20 cellular contexts compared by ENCODE assay signal in genomic region chr1:53948291-53948690, GRCh38. TPM values are rescaled to one million over a fixed set of nuclear protein-coding genes. Genes with fewer than 3 reads are reported as not detected.
DNase-seq lines count a peak whose midpoint lies in the region; ATAC-seq and TF ChIP-seq lines count a peak whose summit lies in the region.
"Had no signal": no experiment of that assay in that cellular context is flagged by ENCODE, and none has a peak within 500 bp of the region (broad histone marks: within the 10 kb centered on the region; RNA-seq: fewer than 3 reads in every experiment).

No MANE protein-coding gene starts in this region.

- H3K4me3 ChIP-seq in Karpas-422 (ENCODE audit: low read length): no peak overlapping the region
- H3K4me3 ChIP-seq: upper lobe of left lung had no signal

- H2AFZ ChIP-seq in Karpas-422 (ENCODE audit: low read length): no peak overlapping the region

- H3K4me1 Mint-ChIP-seq in activated T-cell treated with anti-CD3 and anti-CD28 coated beads, Interleukin-2, amount 50 U/mL, for 72 hours (ENCODE audit: low read depth): peaks cover 46% of the 10 kb centered on the region
- peaks cover 43% of the 10 kb centered on the region for H3K4me1 Mint-ChIP-seq in osteocyte (ENCODE audit: unreplicated experiment)

- no peaks in the 10 kb centered on the region for H3K9me2 ChIP-seq in Karpas-422 (replicated peaks; ENCODE audit: insufficient read depth, low read length)

- ATAC-seq in activated T-cell treated with anti-CD3 and anti-CD28 coated beads, Interleukin-2, amount 50 U/mL, for 72 hours (replicated peaks in 1 of 2): no peak
- no peak for ATAC-seq in HG02938 (IDR thresholded peaks at IDR 0.05; ENCODE audit: unreplicated experiment)
- ATAC-seq: esophagus mucosa; naive thymus-derived CD8-positive, alpha-beta T cell; sciatic nerve; T-helper 17 cell had no signal

- H3K27ac ChIP-seq in Karpas-422 (ENCODE audit: low read length): peak overlapping the region; percentile 75

- H4K20me1 ChIP-seq in Karpas-422 (ENCODE audit: insufficient read depth, low read depth, low read length): no peaks in the 10 kb centered on the region

- no peaks in the 10 kb centered on the region for H3K27me3 ChIP-seq in Karpas-422 (ENCODE audit: low read length)
- H3K27me3 ChIP-seq: ascending aorta, upper lobe of left lung had no signal

- H3K9me3 Mint-ChIP-seq in activated T-cell treated with anti-CD3 and anti-CD28 coated beads, Interleukin-2, amount 50 U/mL, for 72 hours: no peaks in the 10 kb centered on the region
- no peaks in the 10 kb centered on the region for H3K9me3 Mint-ChIP-seq in osteocyte (ENCODE audit: unreplicated experiment)
- H3K9me3 Mint-ChIP-seq: dendritic cell treated with granulocyte-macrophage colony-stimulating factor and Interleukin-4, amounts not matched to agents 40 ng/mL and 50 ng/mL, for 4 days; naive thymus-derived CD8-positive, alpha-beta T cell had no signal

- H3K4me2 ChIP-seq in Karpas-422 (ENCODE audit: low read depth, low read length, poor library complexity, severe bottlenecking): peak overlapping the region; percentile 87

- H3K27me3 Mint-ChIP-seq in activated T-cell treated with anti-CD3 and anti-CD28 coated beads, Interleukin-2, amount 50 U/mL, for 72 hours (ENCODE audit: low read depth): no peaks in the 10 kb centered on the region
- no peaks in the 10 kb centered on the region for H3K27me3 Mint-ChIP-seq in osteocyte (ENCODE audit: unreplicated experiment)
- H3K27me3 Mint-ChIP-seq: dendritic cell treated with granulocyte-macrophage colony-stimulating factor and Interleukin-4, amounts not matched to agents 40 ng/mL and 50 ng/mL, for 4 days; naive thymus-derived CD8-positive, alpha-beta T cell; T-helper 17 cell had no signal

- H3K36me3 ChIP-seq in Karpas-422 (ENCODE audit: insufficient read depth, low read length): peaks cover 19% of the 10 kb centered on the region; the same call in 1 of the 2 replicates

- no peaks in the 10 kb centered on the region for H3K9me3 ChIP-seq in Karpas-422 (ENCODE audit: low read length)
- H3K9me3 ChIP-seq: ascending aorta, left ventricle myocardium inferior, upper lobe of left lung had no signal

- no peak for TF ChIP-seq CTCF in osteocyte (IDR thresholded peaks at IDR 0.05)

- H3K36me3 Mint-ChIP-seq in activated T-cell treated with anti-CD3 and anti-CD28 coated beads, Interleukin-2, amount 50 U/mL, for 72 hours (ENCODE audit: insufficient read depth in 2 of 2): peaks cover 3 to 18% of the 10 kb centered on the region in 2 donors
- H3K36me3 Mint-ChIP-seq in osteocyte (ENCODE audit: unreplicated experiment): peaks cover 9% of the 10 kb centered on the region

- peaks cover 44% of the 10 kb centered on the region for H3K4me1 ChIP-seq in Karpas-422 (ENCODE audit: low read length)

- peak overlapping the region; percentile 54 for H3K27ac Mint-ChIP-seq in activated T-cell treated with anti-CD3 and anti-CD28 coated beads, Interleukin-2, amount 50 U/mL, for 72 hours
- H3K27ac Mint-ChIP-seq in osteocyte (ENCODE audit: unreplicated experiment): peak overlapping the region; percentile 77
- H3K27ac Mint-ChIP-seq: dendritic cell treated with granulocyte-macrophage colony-stimulating factor and Interleukin-4, amounts not matched to agents 40 ng/mL and 50 ng/mL, for 4 days; T-helper 17 cell had no signal

- peaks cover 86% of the 10 kb centered on the region for H3K79me2 ChIP-seq in Karpas-422 (ENCODE audit: low read length)

- peak overlapping the region; percentile 25 to 95 for H3K4me3 Mint-ChIP-seq in activated T-cell treated with anti-CD3 and anti-CD28 coated beads, Interleukin-2, amount 50 U/mL, for 72 hours
- H3K4me3 Mint-ChIP-seq in osteocyte (ENCODE audit: unreplicated experiment): peak overlapping the region; percentile 83
- H3K4me3 Mint-ChIP-seq: dendritic cell treated with granulocyte-macrophage colony-stimulating factor and Interleukin-4, amounts not matched to agents 40 ng/mL and 50 ng/mL, for 4 days; T-helper 17 cell had no signal

- peak overlapping the region; percentile 85; the same call in 1 of the 2 replicates for H3K9ac ChIP-seq in Karpas-422 (ENCODE audit: low read length)

- DNase-seq in activated T-cell treated with anti-CD3 and anti-CD28 coated beads, Interleukin-2, amount 50 U/mL, for 72 hours: no peak
- DNase-seq in activated T-cell treated with anti-CD3 and anti-CD28 coated beads, Interleukin-2, amount 50 U/mL, for 48 hours: no peak
- DNase-seq in Karpas-422 (no peak), fibroblast of gingiva (ENCODE audit: low read depth) (peak; percentile 40), osteocyte (ENCODE audit: extremely low spot score, unreplicated experiment) (no peak), NCI-H146 treated with DMSO at 0.1 percent for 48 hours (lab: John Stamatoyannopoulos, UW; ENCODE audit: unreplicated experiment) (no peak)
- DNase-seq in stimulated activated CD4-positive, alpha-beta T cell treated with anti-CD3 and anti-CD28 coated beads, Interleukin-15, amount 100 ng/mL, for 24 hours: no peak
- DNase-seq: activated CD4-positive, alpha-beta T cell treated with anti-CD3 and anti-CD28 coated beads for 1 hour; activated T-cell treated with anti-CD3 and anti-CD28 coated beads, Interleukin-2, amount 50 U/mL, for 1 hour; left ventricle myocardium inferior; stimulated activated CD4-positive, alpha-beta T cell treated with anti-CD3 and anti-CD28 coated beads, Interleukin-4, amount 100 ng/mL, for 4 hours; T-helper 17 cell; upper lobe of left lung had no signal

RNA-seq across cellular contexts. Expression of gene LRRC42, which starts 2.1 kb away (rescaled TPM):
- total RNA-seq in activated T-cell treated with anti-CD3 and anti-CD28 coated beads, Interleukin-2, amount 50 U/mL, for 72 hours: 10 to 100 TPM; 39.0 to 40.3 TPM
- total RNA-seq in Karpas-422 (2014; rRNA removed; shearing (Covaris generic); ENCODE audit: low replicate concordance): 37.7 and 50.1 TPM in 2 replicates
- total RNA-seq in osteocyte: 30.1 and 32.8 TPM in 2 replicates

RNA-seq across cellular contexts. Expression of gene IFT25, which starts 2.8 kb away (rescaled TPM):
- 10 to 100 TPM; 59.6 to 68.3 TPM for total RNA-seq in activated T-cell treated with anti-CD3 and anti-CD28 coated beads, Interleukin-2, amount 50 U/mL, for 72 hours
- total RNA-seq in Karpas-422 (2014; rRNA removed; shearing (Covaris generic); ENCODE audit: low replicate concordance): 79.3 and 102 TPM in 2 replicates
- total RNA-seq in osteocyte: 29.2 and 29.9 TPM in 2 replicates
- total RNA-seq: ascending aorta had no signal

RNA-seq across cellular contexts. Expression of gene DIO1, which starts 54.3 kb away (rescaled TPM):
- not detected for total RNA-seq in activated T-cell treated with anti-CD3 and anti-CD28 coated beads, Interleukin-2, amount 50 U/mL, for 72 hours
- total RNA-seq in Karpas-422 (2014; rRNA removed; shearing (Covaris generic); ENCODE audit: low replicate concordance): not detected in 2 replicates
- total RNA-seq in osteocyte: not detected in 2 replicates
- total RNA-seq: ascending aorta; esophagus mucosa; left ventricle myocardium inferior; M059J; naive thymus-derived CD8-positive, alpha-beta T cell; sciatic nerve; T-helper 17 cell had no signal

RNA-seq across cellular contexts. Expression of gene YIPF1, which starts 58.7 kb away (rescaled TPM):
- 10 to 100 TPM; 33.7 to 48.5 TPM for total RNA-seq in activated T-cell treated with anti-CD3 and anti-CD28 coated beads, Interleukin-2, amount 50 U/mL, for 72 hours
- total RNA-seq in Karpas-422 (2014; rRNA removed; shearing (Covaris generic); ENCODE audit: low replicate concordance): 46.5 and 87.4 TPM in 2 replicates
- total RNA-seq in osteocyte: 25.3 and 25.6 TPM in 2 replicates
